ENCODE assay signal across 15 cellular contexts in the genomic region with DNA sequence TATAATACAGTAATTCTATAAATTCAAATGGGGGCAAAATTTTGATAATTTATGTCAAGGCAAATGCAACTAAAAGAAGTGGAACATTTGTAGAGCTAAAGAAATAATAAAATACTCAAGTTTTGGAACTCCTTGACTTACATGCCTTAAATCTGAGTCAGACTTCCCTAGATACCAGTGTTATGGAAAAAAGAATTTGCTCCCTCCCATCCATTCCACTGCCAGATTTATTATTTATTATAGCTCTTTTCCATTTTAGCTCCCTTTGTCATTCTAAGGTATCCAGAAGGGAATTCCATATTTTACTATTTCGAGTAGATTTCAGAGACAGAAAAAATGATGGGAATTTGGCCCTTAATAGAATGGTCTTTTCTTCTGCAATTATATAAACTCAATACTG.
A peak's percentile ranks its signal among the peaks of the same experiment; 100 is the strongest.
DNase-seq lines count a peak whose midpoint lies in the region; ATAC-seq, FAIRE-seq and TF ChIP-seq lines count a peak whose summit lies in the region.
"Had no signal": no experiment of that assay in that cellular context is flagged by ENCODE, and none has a peak within 500 bp of the region (broad histone marks: within the 10 kb centered on the region; RNA-seq: fewer than 3 reads in every experiment).

No MANE protein-coding gene starts in this region.

- no peak for TF ChIP-seq CTCF in astrocyte of the spinal cord (IDR thresholded peaks at IDR 0.05; ENCODE audit: low read depth, low read length)

- FAIRE-seq in urothelium cell line (lab: Jason Lieb, UNC) = no peak
- FAIRE-seq: colon, H54 had no signal

- no peak for ATAC-seq in GM21515 (IDR thresholded peaks at IDR 0.05; ENCODE audit: unreplicated experiment)

- in situ Hi-C loops in astrocyte of the spinal cord (cut with HindIII; ENCODE audit: low sequenced_read_pairs) = no loop called here

- DNase-seq in HCEC 1CT (peak; percentile 15), astrocyte of the spinal cord (ENCODE audit: low read depth, low spot score) (peak; percentile 36), hepatic stellate cell (ENCODE audit: low spot score) (peak; percentile 44), urothelium cell line (ENCODE audit: low spot score) (peak; percentile 40), NK-92 (lab: John Stamatoyannopoulos, UW; ENCODE audit: unreplicated experiment) (no peak), NCI-H774 (lab: John Stamatoyannopoulos, UW) (no peak)
- DNase-seq: activated naive CD8-positive, alpha-beta T cell treated with anti-CD3 and anti-CD28 coated beads for 36 hours; activated T-cell treated with anti-CD3 and anti-CD28 coated beads, Interleukin-2, amount 50 U/mL, for 24 hours; CD4-positive, CD25-positive, alpha-beta regulatory T cell; DMS79 treated with DMSO at 0.1 percent for 48 hours; NCI-H1694; stimulated activated CD4-positive, alpha-beta T cell treated with anti-CD3 and anti-CD28 coated beads, Interleukin-15, amount 100 ng/mL, for 24 hours had no signal

- no peak overlapping the region for H3K4me3 ChIP-seq in astrocyte of the spinal cord (ENCODE audit: low read depth, low read length)

Comparison
In these comparisons a context has a peak if more than half of its experiments do, and no peak if none do; other contexts are left out.
1. DNase-seq: peak in HCEC 1CT (single experiment), astrocyte of the spinal cord (single experiment), hepatic stellate cell (single experiment) and urothelium cell line (single experiment); none in NK-92 (single experiment) and NCI-H774 (single experiment).